7 cellular contexts compared by ENCODE assay signal in the genomic region with DNA sequence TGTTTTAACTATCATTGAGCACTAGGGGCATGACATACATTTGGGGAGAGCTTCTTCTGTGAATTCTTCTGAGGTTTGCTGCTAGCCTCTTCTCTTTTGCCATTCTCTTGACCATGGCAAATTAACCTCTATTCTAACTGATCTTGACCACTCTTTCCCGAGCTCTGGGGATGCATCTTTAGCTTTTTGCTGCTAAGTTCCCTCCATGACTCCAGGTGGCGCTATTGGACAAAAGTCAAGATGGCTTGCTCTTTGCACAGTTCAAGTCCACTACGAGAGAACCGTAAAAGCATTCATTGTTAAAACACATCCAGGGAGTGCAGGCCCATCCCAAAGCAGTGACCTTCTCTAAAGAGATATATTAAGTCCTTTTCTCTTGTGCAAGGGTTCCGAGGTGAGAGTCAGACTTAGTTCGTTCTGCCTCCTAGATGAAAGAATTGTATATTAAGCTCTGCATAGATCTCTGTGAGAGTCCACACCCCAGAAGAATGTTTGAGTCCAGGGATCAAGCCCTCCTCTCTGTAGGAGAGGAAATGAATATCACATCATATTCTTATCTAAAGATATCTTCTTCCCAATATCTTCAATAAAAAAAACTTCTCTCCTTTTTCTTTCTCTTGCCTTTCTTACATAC.
DNase-seq lines count a peak whose midpoint lies in the region; ATAC-seq, FAIRE-seq and TF ChIP-seq lines count a peak whose summit lies in the region.

No MANE protein-coding gene starts in this region.

- peak; percentile 58 to 82 for TF ChIP-seq RAD21 in K562 (CRISPR knock-in tag; conservative IDR thresholded peaks at IDR 0.05 in 1 of 2, IDR thresholded peaks at IDR 0.05 in 1 of 2)

- H3K4me2 ChIP-seq in K562 (ENCODE audit: insufficient read depth, low read length), result no peak overlapping the region

- H3K27ac ChIP-seq in K562 (ENCODE audit: extremely low read depth, low read depth, low read length) (no peak overlapping the region), right lobe of liver (no peak overlapping the region)

- H3K9me3 ChIP-seq in K562 (replicated peaks; ENCODE audit: control insufficient read depth, insufficient read depth, low read depth, low read length) (no peaks in the 10 kb centered on the region), right lobe of liver (no peaks in the 10 kb centered on the region)

- 10% methylated on average over 6 of the region's 6 CpGs for WGBS in K562 (ENCODE audit: insufficient coverage, low coverage, missing lambda C conversion rate)
- 15% methylated on average over 5 of the region's 6 CpGs for WGBS in right lobe of liver (ENCODE audit: insufficient coverage, low coverage, low lambda C conversion rate, missing lambda C conversion rate)

- H3K9me1 ChIP-seq in K562 (ENCODE audit: control insufficient read depth, insufficient read depth, low read length), result no peaks in the 10 kb centered on the region

- no peaks in the 10 kb centered on the region for H3K4me1 Mint-ChIP-seq in naive thymus-derived CD8-positive, alpha-beta T cell

- TF ChIP-seq CTCF in GM12865 (IDR thresholded peaks at IDR 0.05; ENCODE audit: insufficient read depth, low read depth, low read length, missing control alignments) (peak; percentile 65), K562 (IDR thresholded peaks at IDR 0.05 in 2 of 3, conservative IDR thresholded peaks at IDR 0.05 in 1 of 3; ENCODE audit: insufficient read depth in 2 of 3, low read depth in 1 of 3, low read length in 3 of 3) (peak; percentile 62 to 76 (median 74)), right lobe of liver (IDR thresholded peaks at IDR 0.05) (peak; percentile 30 to 56 (median 32))

- H3K4me3 ChIP-seq in GM12865 (ENCODE audit: low read depth, low read length), result no peak overlapping the region
- H3K4me3 ChIP-seq in K562, result no peak overlapping the region
- H3K4me3 ChIP-seq in right lobe of liver, result no peak overlapping the region

- no peaks in the 10 kb centered on the region for H3K79me2 ChIP-seq in K562 (ENCODE audit: control insufficient read depth, insufficient read depth, low read length)

- no peak for TF ChIP-seq EP300 in K562 (IDR thresholded peaks at IDR 0.05; ENCODE audit: low read length)

- no peaks in the 10 kb centered on the region for H3K27me3 ChIP-seq in K562 (ENCODE audit: control insufficient read depth in 2 of 2, insufficient read depth in 2 of 2, low read length in 2 of 2)
- H3K27me3 ChIP-seq in right lobe of liver, result no peaks in the 10 kb centered on the region

- in situ Hi-C loops in K562 (cut with MboI), result no loop called here

- POLR2A ChIA-PET in K562 (lab: Yijun Ruan, JAX), result interaction anchor here (1.0 kb wide), 1 partner anchor 10 kb away, joined by 3 read pairs; no protein-coding TSS in a partner anchor
- POLR2A ChIA-PET in naive thymus-derived CD8-positive, alpha-beta T cell (lab: Charles Lee), result no interaction called here

- no peaks in the 10 kb centered on the region for H4K20me1 ChIP-seq in K562 (replicated peaks; ENCODE audit: control insufficient read depth, insufficient read depth, low read length)

- H3K9ac ChIP-seq in K562 (ENCODE audit: insufficient read depth in 1 of 2, low read depth in 2 of 2, low read length in 2 of 2), result no peak overlapping the region

- H3K36me3 Mint-ChIP-seq in naive thymus-derived CD8-positive, alpha-beta T cell, result no peaks in the 10 kb centered on the region

- H3K9me3 Mint-ChIP-seq in naive thymus-derived CD8-positive, alpha-beta T cell, result peaks cover 0 to 17% (median 6%) of the 10 kb centered on the region in 9 donors

- H2AFZ ChIP-seq in K562 (ENCODE audit: low read depth, low read length), result peak overlapping the region; percentile 53; the same call in 1 of the 2 replicates

- no peaks in the 10 kb centered on the region for H3K4me1 ChIP-seq in K562 (replicated peaks in 1 of 2; ENCODE audit: control insufficient read depth in 2 of 2, insufficient read depth in 2 of 2, low read length in 2 of 2)
- H3K4me1 ChIP-seq in right lobe of liver, result no peaks in the 10 kb centered on the region

- CTCF ChIA-PET in K562 (lab: Yijun Ruan, JAX; ENCODE audit: low intra/inter-chr PET ratio), result no interaction called here

- H3K27me3 Mint-ChIP-seq in naive thymus-derived CD8-positive, alpha-beta T cell, result no peaks in the 10 kb centered on the region

- TF ChIP-seq POLR2A in K562 (conservative IDR thresholded peaks at IDR 0.05) (no peak), right lobe of liver (IDR thresholded peaks at IDR 0.05) (no peak)

- H3K36me3 ChIP-seq in K562 (ENCODE audit: control insufficient read depth, insufficient read depth, low read length) (no peaks in the 10 kb centered on the region), right lobe of liver (no peaks in the 10 kb centered on the region)

- peak; percentile 52 for ATAC-seq in HG03469 (IDR thresholded peaks at IDR 0.05; ENCODE audit: unreplicated experiment)
- ATAC-seq in K562, result peak; percentile 90
- peak in 3 of 4 donors; percentile 45 to 57 (median 53) for ATAC-seq in right lobe of liver
- ATAC-seq in naive thymus-derived CD8-positive, alpha-beta T cell, result no peak

- intact Hi-C loops in K562 (cut with micrococcal nuclease), result loop anchor here (1.0 to 5.0 kb wide), 2 partner anchors 1147 to 1192 kb away; no protein-coding TSS in a partner anchor
- intact Hi-C loops in right lobe of liver (cut with DNase I), result no loop called here

- H3K4me3 Mint-ChIP-seq in naive thymus-derived CD8-positive, alpha-beta T cell, result no peak overlapping the region

- DNase-seq in GM12865 (ENCODE audit: low read depth), result peak; percentile 59
- peak; percentile 40 for DNase-seq in NCI-H524 treated with DMSO at 0.1 percent for 48 hours (lab: John Stamatoyannopoulos, UW)
- DNase-seq in K562 (ENCODE audit: extremely low read depth in 1 of 4, low spot score in 3 of 4), result peak; percentile 30 to 73 (median 37)
- no peak for DNase-seq in right lobe of liver
- DNase-seq in naive thymus-derived CD8-positive, alpha-beta T cell, result no peak
- no peak for DNase-seq in NCI-H187 (lab: John Stamatoyannopoulos, UW)

- no peak overlapping the region for H3K27ac Mint-ChIP-seq in naive thymus-derived CD8-positive, alpha-beta T cell

- FAIRE-seq in K562 (lab: Jason Lieb, UNC), result peak; percentile 87

- BruUV-seq in K562 (replicated peaks; lab: Mats Ljungman, UMichigan), result no TSS peak

TF ChIP-seq in K562, 482 proteins besides CTCF, POLR2A, EP300 and RAD21:
- TF ChIP-seq RBM22 (IDR thresholded peaks at IDR 0.05; ENCODE audit: low read depth, low read length, poor library complexity, severe bottlenecking) (no peak), PTRF (tag; IDR thresholded peaks at IDR 0.05) (no peak), SMC3 (conservative IDR thresholded peaks at IDR 0.05; ENCODE audit: insufficient read depth, low read depth, low read length) (peak; percentile 70), HEY1 (CRISPR knock-in tag; IDR thresholded peaks at IDR 0.05; ENCODE audit: borderline replicate concordance) (no peak), ZBTB1 (CRISPR knock-in tag; IDR thresholded peaks at IDR 0.05; ENCODE audit: borderline replicate concordance, low read depth) (no peak), ARID2 (IDR thresholded peaks at IDR 0.05) (peak; percentile 59; the same call in 1 of the 2 replicates), CC2D1A (IDR thresholded peaks at IDR 0.05) (0 out of 2 replicates have a peak, but pooled peaks have one; percentile 19)
- TF ChIP-seq, protein P1, sequence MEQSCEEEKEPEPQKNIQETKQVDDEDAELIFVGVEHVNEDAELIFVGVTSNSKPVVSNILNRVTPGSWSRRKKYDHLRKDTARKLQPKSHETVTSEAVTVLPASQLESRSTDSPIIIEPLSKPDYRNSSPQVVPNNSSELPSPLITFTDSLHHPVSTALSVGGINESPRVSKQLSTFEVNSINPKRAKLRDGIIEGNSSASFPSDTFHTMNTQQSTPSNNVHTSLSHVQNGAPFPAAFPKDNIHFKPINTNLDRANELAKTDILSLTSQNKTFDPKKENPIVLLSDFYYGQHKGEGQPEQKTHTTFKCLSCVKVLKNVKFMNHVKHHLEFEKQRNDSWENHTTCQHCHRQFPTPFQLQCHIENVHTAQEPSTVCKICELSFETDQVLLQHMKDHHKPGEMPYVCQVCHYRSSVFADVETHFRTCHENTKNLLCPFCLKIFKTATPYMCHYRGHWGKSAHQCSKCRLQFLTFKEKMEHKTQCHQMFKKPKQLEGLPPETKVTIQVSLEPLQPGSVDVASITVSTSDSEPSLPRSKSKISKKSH (CRISPR knock-in tag; IDR thresholded peaks at IDR 0.05), result no peak

Comparison
In these comparisons a context has a peak if more than half of its experiments do, and no peak if none do; other contexts are left out.
1. DNase-seq: peak in GM12865 (single experiment), NCI-H524 treated with DMSO at 0.1 percent for 48 hours (single experiment) and K562 (4 of 4); none in right lobe of liver (0 of 3), naive thymus-derived CD8-positive, alpha-beta T cell (0 of 10) and NCI-H187 (0 of 2).
2. ATAC-seq: peak in HG03469 (single experiment), K562 (single experiment) and right lobe of liver (3 of 4); none in naive thymus-derived CD8-positive, alpha-beta T cell (0 of 2).
3. Peak in every context shown above with its lines, with median percentiles within 50 percentile points of each other: CTCF ChIP-seq.